ENCODE assay signal across 33 cellular contexts in the genomic region with DNA sequence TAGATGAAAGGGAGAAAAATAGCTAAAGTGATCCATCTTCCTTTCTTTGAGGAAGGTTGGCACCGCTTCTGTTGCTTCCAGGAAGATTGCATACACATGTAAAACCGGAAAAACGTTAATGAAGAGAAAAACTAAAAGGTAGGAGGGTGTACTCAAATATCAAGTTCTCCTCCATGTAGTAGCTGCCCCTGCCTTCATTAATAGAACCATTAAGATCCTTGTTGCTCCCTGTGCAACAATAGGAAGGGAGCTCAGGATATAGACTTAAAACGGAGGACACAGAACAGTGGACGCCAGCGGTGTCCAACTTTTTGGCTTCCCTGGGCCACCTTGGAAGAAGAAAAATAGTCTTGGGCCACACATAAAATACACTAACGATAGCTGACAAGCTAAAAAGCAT.
DNase-seq lines count a peak whose midpoint lies in the region; ATAC-seq, FAIRE-seq and TF ChIP-seq lines count a peak whose summit lies in the region.
"Had no signal": no experiment of that assay in that cellular context is flagged by ENCODE, and none has a peak within 500 bp of the region (broad histone marks: within the 10 kb centered on the region; RNA-seq: fewer than 3 reads in every experiment).

No MANE protein-coding gene starts in this region.

- H3K27me3 ChIP-seq in SK-N-SH (ENCODE audit: insufficient read depth) = no peaks in the 10 kb centered on the region
- peaks cover 9% of the 10 kb centered on the region for H3K27me3 ChIP-seq in bronchial epithelial cell (ENCODE audit: control insufficient read depth, insufficient read depth, low read length)

- TF ChIP-seq RAD21 in SK-N-SH (IDR thresholded peaks at IDR 0.05; ENCODE audit: low read length) = no peak

- H3K4me3 ChIP-seq in SK-N-SH (ENCODE audit: low read depth in 2 of 2, low read length in 1 of 2) = no peak overlapping the region
- H3K4me3 ChIP-seq in bronchial epithelial cell (ENCODE audit: low read depth, low read length) = no peak overlapping the region
- H3K4me3 ChIP-seq: A549; BLaER1; BLaER1 treated with 17β-estradiol and CSF1 and Interleukin-3, amounts not matched to agents 10 nM and 100 nM had no signal

- no peaks in the 10 kb centered on the region for H3K36me3 ChIP-seq in SK-N-SH (replicated peaks in 1 of 2; ENCODE audit: control insufficient read depth in 1 of 2, insufficient read depth in 2 of 2, low read length in 1 of 2)
- H3K36me3 ChIP-seq in bronchial epithelial cell (ENCODE audit: control insufficient read depth, insufficient read depth, low read length) = no peaks in the 10 kb centered on the region
- H3K36me3 ChIP-seq: BE2C; BLaER1; BLaER1 treated with 17β-estradiol and CSF1 and Interleukin-3, amounts not matched to agents 10 nM and 100 nM had no signal

- ATAC-seq in SK-N-SH treated with all-trans-retinoic acid at 6 μM for 48 hours (no peak), HG03025 (IDR thresholded peaks at IDR 0.05; ENCODE audit: low FRiP score, unreplicated experiment) (no peak)
- ATAC-seq: A549; CD8-positive, alpha-beta T cell had no signal

- no peak overlapping the region for H3K27ac ChIP-seq in SK-N-SH (ENCODE audit: low read depth in 2 of 2, low read length in 1 of 2)
- H3K27ac ChIP-seq: 22Rv1; A549; BLaER1; BLaER1 treated with 17β-estradiol and CSF1 and Interleukin-3, amounts not matched to agents 10 nM and 100 nM; C4-2B had no signal

- no peaks in the 10 kb centered on the region for H3K79me2 ChIP-seq in SK-N-SH (ENCODE audit: insufficient read depth)

- H3F3A ChIP-seq in SK-N-SH (replicated peaks; ENCODE audit: insufficient read depth) = peaks cover 4% of the 10 kb centered on the region

- CTCF ChIA-PET in SK-N-SH (lab: Yijun Ruan, JAX) = interaction anchor here (0.8 to 1.5 kb wide), 4 partner anchors 9 to 76 kb away, joined by 3 to 7 read pairs (median 4); no protein-coding TSS in a partner anchor

- H3K4me2 ChIP-seq in SK-N-SH = no peak overlapping the region
- H3K4me2 ChIP-seq: A549; BLaER1; BLaER1 treated with 17β-estradiol and CSF1 and Interleukin-3, amounts not matched to agents 10 nM and 100 nM had no signal

- TF ChIP-seq EP300 in SK-N-SH (IDR thresholded peaks at IDR 0.05; ENCODE audit: borderline replicate concordance in 1 of 2, low read depth in 1 of 2, low read length in 1 of 2) = no peak

- no peak overlapping the region for H3K9ac ChIP-seq in SK-N-SH
- H3K9ac ChIP-seq: BLaER1; BLaER1 treated with 17β-estradiol and CSF1 and Interleukin-3, amounts not matched to agents 10 nM and 100 nM had no signal

- no peak for DNase-seq in SK-N-SH
- no peak for DNase-seq in bronchial epithelial cell (ENCODE audit: low read depth)
- peak; percentile 25 for DNase-seq in islet precursor cell
- DNase-seq in H4 (ENCODE audit: low spot score) = no peak
- DNase-seq: 8988T; ACHN; AML-193; BE2C; C1 segment of cervical spinal cord; Caco-2; Calu3; CD4-positive, alpha-beta memory T cell; CD4-positive, alpha-beta T cell; CD4-positive, CD25-positive, alpha-beta regulatory T cell; CD8-positive, alpha-beta memory T cell; CD8-positive, alpha-beta T cell; COR-L47; DMS 273 treated with DMSO at 0.1 percent for 48 hours; DMS153; DMS53; DMS79; DMS79 treated with DMSO at 0.1 percent for 48 hours; DND-41; EL had no signal

- WGBS in SK-N-SH (ENCODE audit: low lambda C conversion rate) = 74% methylated on average over 7 of the region's 7 CpGs

- no peaks in the 10 kb centered on the region for H3K9me2 ChIP-seq in SK-N-SH

- no peaks in the 10 kb centered on the region for H3K9me3 ChIP-seq in SK-N-SH
- H3K9me3 ChIP-seq: Caco-2 had no signal

- no peak overlapping the region for H2AFZ ChIP-seq in SK-N-SH (ENCODE audit: low read depth)

- H3K4me1 ChIP-seq in SK-N-SH (ENCODE audit: control insufficient read depth in 1 of 2, insufficient read depth in 2 of 2, low read depth in 1 of 2, low read length in 1 of 2) = peaks cover 0 to 4% of the 10 kb centered on the region in 2 experiments; a peak in 1 of 4 replicates
- H3K4me1 ChIP-seq: A549, BE2C, BLaER1, Caco-2 had no signal

- FAIRE-seq in bronchial epithelial cell (lab: Jason Lieb, UNC) = peak; percentile 36
- FAIRE-seq: A204.1, A549, D721Med had no signal

- POLR2A ChIA-PET in SK-N-SH (lab: Yijun Ruan, JAX) = no interaction called here

- TF ChIP-seq CTCF in SK-N-SH (IDR thresholded peaks at IDR 0.05) (no peak), bronchial epithelial cell (IDR thresholded peaks at IDR 0.05; ENCODE audit: insufficient read depth, low read length, severe bottlenecking) (no peak)

- H4K20me1 ChIP-seq in SK-N-SH (ENCODE audit: insufficient read depth) = no peaks in the 10 kb centered on the region
- H4K20me1 ChIP-seq: BLaER1; BLaER1 treated with 17β-estradiol and CSF1 and Interleukin-3, amounts not matched to agents 10 nM and 100 nM had no signal

TF ChIP-seq in SK-N-SH treated with all-trans-retinoic acid at 6 μM for 48 hours, 23 proteins besides CTCF, POLR2A, EP300 and RAD21:
- TF ChIP-seq TOX (CRISPR knock-in tag; IDR thresholded peaks at IDR 0.05; ENCODE audit: borderline replicate concordance) (no peak), ZNF70 (CRISPR knock-in tag; IDR thresholded peaks at IDR 0.05) (peak; percentile 91), ARNTL (CRISPR knock-in tag; IDR thresholded peaks at IDR 0.05; ENCODE audit: borderline replicate concordance, low read depth) (no peak), PATZ1 (CRISPR knock-in tag; IDR thresholded peaks at IDR 0.05; ENCODE audit: borderline replicate concordance) (no peak), OSR1 (CRISPR knock-in tag; IDR thresholded peaks at IDR 0.05) (no peak)

TF ChIP-seq in SK-N-SH, 30 proteins besides CTCF, POLR2A, EP300 and RAD21:
- TF ChIP-seq FOSL2 (IDR thresholded peaks at IDR 0.05; ENCODE audit: borderline replicate concordance, low read depth) = no peak
- TF ChIP-seq RCOR1 (IDR thresholded peaks at IDR 0.05; ENCODE audit: low read length) = no peak
